15 cellular contexts compared by ENCODE assay signal in genomic region chr6:53111865-53112264, GRCh38. TPM values are rescaled to one million over a fixed set of nuclear protein-coding genes. Genes with fewer than 3 reads are reported as not detected.
"Had no signal": no experiment of that assay in that cellular context is flagged by ENCODE, and none has a peak within 500 bp of the region (broad histone marks: within the 10 kb centered on the region; RNA-seq: fewer than 3 reads in every experiment).

No MANE protein-coding gene starts in this region.

- DNase-seq: activated CD8-positive, alpha-beta memory T cell treated with anti-CD3 and anti-CD28 coated beads, Interleukin-2, amount 50 U/mL, for 48 hours; activated naive CD8-positive, alpha-beta T cell treated with anti-CD3 and anti-CD28 coated beads, Interleukin-2, amount 10 ng/mL, durations not matched to agents 7 days and 5 days; activated T-cell treated with anti-CD3 and anti-CD28 coated beads, Interleukin-2, amount 50 U/mL, for 72 hours; anterior cingulate cortex; brain microvascular endothelial cell; cerebellar nuclear complex; effector memory CD4-positive, alpha-beta T cell; glutamatergic neuron; right cardiac atrium; stimulated activated naive CD8-positive, alpha-beta T cell treated with anti-CD3 and anti-CD28 coated beads, Interleukin-15, Interleukin-2, amounts not matched to agents 100 U/mL and 50 U/mL, for 24 hours had no signal

- H3K27me3 ChIP-seq: brain microvascular endothelial cell, foreskin keratinocyte, suprapubic skin had no signal

- FAIRE-seq: small intestine had no signal

- H3K36me3 ChIP-seq: brain microvascular endothelial cell, suprapubic skin had no signal

- H3K4me3 ChIP-seq: suprapubic skin had no signal

RNA-seq across cellular contexts. Expression of gene GCM1, which starts 36.8 kb away (rescaled TPM):
- total RNA-seq: activated CD4-positive, alpha-beta T cell treated with anti-CD3 and anti-CD28 coated beads, Interleukin-2, amount 10 ng/mL, durations not matched to agents 7 days and 5 days; foreskin keratinocyte; progenitor cell of endocrine pancreas; right cardiac atrium had no signal
